Comparison of ENCODE assay signal across 12 cellular contexts in the genomic region with DNA sequence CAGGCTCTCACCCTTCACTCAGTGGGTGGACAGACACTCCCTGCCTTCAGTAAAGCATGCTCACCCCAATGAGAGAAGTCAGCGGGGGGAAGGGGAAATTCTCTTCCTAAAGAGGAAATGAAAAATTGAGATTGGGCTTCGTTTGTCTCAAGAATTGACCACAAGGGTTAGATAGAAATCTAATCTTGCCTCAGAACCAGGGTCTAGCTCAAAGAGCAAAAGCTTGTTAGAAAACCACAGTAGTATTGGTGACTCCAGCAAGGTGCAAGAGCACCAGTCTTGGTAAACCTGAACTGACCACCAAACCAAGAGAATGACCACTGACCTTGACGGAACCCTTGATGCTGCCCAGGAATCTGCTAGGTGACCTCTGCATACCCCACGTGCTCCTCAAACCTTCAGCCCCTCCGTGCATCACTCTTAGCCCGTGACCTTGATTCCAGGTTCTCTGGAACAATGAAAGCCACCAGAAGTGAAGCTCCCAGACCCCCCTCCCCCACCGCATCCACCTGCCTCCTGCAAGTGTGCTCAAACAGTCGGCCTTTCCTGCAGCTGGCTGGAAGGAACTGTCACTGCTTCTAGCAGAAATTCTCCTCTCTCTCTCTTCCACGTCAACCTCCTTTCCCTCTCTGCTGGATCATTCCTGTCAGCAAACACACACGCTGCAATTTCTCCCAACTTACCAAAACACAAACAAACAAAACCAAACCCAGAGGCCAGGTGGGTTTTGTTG. TPM values are rescaled to one million over a fixed set of nuclear protein-coding genes. Genes with fewer than 3 reads are reported as not detected.
DNase-seq lines count a peak whose midpoint lies in the region; ATAC-seq lines count a peak whose summit lies in the region.
"Had no signal": no experiment of that assay in that cellular context is flagged by ENCODE, and none has a peak within 500 bp of the region (broad histone marks: within the 10 kb centered on the region; RNA-seq: fewer than 3 reads in every experiment).

No MANE protein-coding gene starts in this region.

- no peak overlapping the region for H3K27ac Mint-ChIP-seq in natural killer cell treated with Interleukin-12 subunit alpha and Interleukin-12 subunit beta and Interleukin-15 and Interleukin-18, amount 100 ng/mL, for 72 hours

- H3K4me3 Mint-ChIP-seq in natural killer cell treated with Interleukin-12 subunit alpha and Interleukin-12 subunit beta and Interleukin-15 and Interleukin-18, amount 100 ng/mL, for 72 hours = peak overlapping the region; percentile 16

- peaks cover 68 to 81% of the 10 kb centered on the region in 2 donors for H3K4me1 Mint-ChIP-seq in natural killer cell treated with Interleukin-12 subunit alpha and Interleukin-12 subunit beta and Interleukin-15 and Interleukin-18, amount 100 ng/mL, for 72 hours (ENCODE audit: low read depth in 2 of 2)

- no peaks in the 10 kb centered on the region for H3K9me3 Mint-ChIP-seq in natural killer cell treated with Interleukin-12 subunit alpha and Interleukin-12 subunit beta and Interleukin-15 and Interleukin-18, amount 100 ng/mL, for 72 hours

- peak; percentile 27 for DNase-seq in NK-92 treated with Interleukin-12 subunit alpha and Interleukin-12 subunit beta, amount 100 ng/mL, for 24 hours (lab: John Stamatoyannopoulos, UW)
- DNase-seq in NK-92 (lab: John Stamatoyannopoulos, UW; ENCODE audit: unreplicated experiment) (no peak), SHP77 (lab: John Stamatoyannopoulos, UW) (peak; percentile 59 to 78), NCI-H1436 (lab: John Stamatoyannopoulos, UW) (no peak)
- no peak for DNase-seq in natural killer cell treated with Interleukin-12 subunit alpha and Interleukin-12 subunit beta and Interleukin-15 and Interleukin-18, amount 100 ng/mL, for 72 hours (ENCODE audit: low spot score)
- no peak for DNase-seq in stimulated activated CD4-positive, alpha-beta T cell treated with anti-CD3 and anti-CD28 coated beads, Interleukin-2, amount 100 ng/mL, for 24 hours
- DNase-seq: Peyer's patch had no signal

- peaks cover 16% of the 10 kb centered on the region for H3K36me3 Mint-ChIP-seq in natural killer cell treated with Interleukin-12 subunit alpha and Interleukin-12 subunit beta and Interleukin-15 and Interleukin-18, amount 100 ng/mL, for 72 hours

- ATAC-seq in HG03097 (IDR thresholded peaks at IDR 0.05; ENCODE audit: low FRiP score, unreplicated experiment) = peak; percentile 42
- no peak for ATAC-seq in natural killer cell treated with Interleukin-12 subunit alpha and Interleukin-12 subunit beta and Interleukin-15 and Interleukin-18, amount 100 ng/mL, for 72 hours
- ATAC-seq in GM18502 (IDR thresholded peaks at IDR 0.05; ENCODE audit: poor library complexity, unreplicated experiment) = no peak
- ATAC-seq: HepG2, sciatic nerve had no signal

- no peaks in the 10 kb centered on the region for H3K27me3 Mint-ChIP-seq in natural killer cell treated with Interleukin-12 subunit alpha and Interleukin-12 subunit beta and Interleukin-15 and Interleukin-18, amount 100 ng/mL, for 72 hours

RNA-seq across cellular contexts. Expression of gene TMA7B, which starts 3.1 kb away (rescaled TPM):
- 1 to 10 TPM in 1 of 2 donors, under 1 TPM in 1; 0.86 to 2.8 TPM for total RNA-seq in natural killer cell treated with Interleukin-12 subunit alpha and Interleukin-12 subunit beta and Interleukin-15 and Interleukin-18, amount 100 ng/mL, for 72 hours
- total RNA-seq: endothelial cell of umbilical vein, HepG2, Peyer's patch had no signal

RNA-seq across cellular contexts. Expression of gene FAM83F, which starts 37.7 kb away (rescaled TPM):
- under 1 TPM in 1 of 2 donors, not detected in 1; 0.39 TPM for total RNA-seq in natural killer cell treated with Interleukin-12 subunit alpha and Interleukin-12 subunit beta and Interleukin-15 and Interleukin-18, amount 100 ng/mL, for 72 hours
- total RNA-seq: endothelial cell of umbilical vein, HepG2 had no signal

RNA-seq across cellular contexts. Expression of gene GRAP2, which starts 56.2 kb away (rescaled TPM):
- 10 to 100 TPM; 13.2 to 36.4 TPM for total RNA-seq in natural killer cell treated with Interleukin-12 subunit alpha and Interleukin-12 subunit beta and Interleukin-15 and Interleukin-18, amount 100 ng/mL, for 72 hours
- total RNA-seq: endothelial cell of umbilical vein, HepG2 had no signal

Comparison
In these comparisons a context has a peak if more than half of its experiments do, and no peak if none do; other contexts are left out.
1. DNase-seq: peak in NK-92 treated with Interleukin-12 subunit alpha and Interleukin-12 subunit beta, amount 100 ng/mL, for 24 hours (single experiment) and SHP77 (2 of 2); none in NK-92 (single experiment), natural killer cell treated with Interleukin-12 subunit alpha and Interleukin-12 subunit beta and Interleukin-15 and Interleukin-18, amount 100 ng/mL, for 72 hours (single experiment), stimulated activated CD4-positive, alpha-beta T cell treated with anti-CD3 and anti-CD28 coated beads, Interleukin-2, amount 100 ng/mL, for 24 hours (0 of 2) and NCI-H1436 (single experiment).